25 cellular contexts compared by ENCODE assay signal in the genomic region with DNA sequence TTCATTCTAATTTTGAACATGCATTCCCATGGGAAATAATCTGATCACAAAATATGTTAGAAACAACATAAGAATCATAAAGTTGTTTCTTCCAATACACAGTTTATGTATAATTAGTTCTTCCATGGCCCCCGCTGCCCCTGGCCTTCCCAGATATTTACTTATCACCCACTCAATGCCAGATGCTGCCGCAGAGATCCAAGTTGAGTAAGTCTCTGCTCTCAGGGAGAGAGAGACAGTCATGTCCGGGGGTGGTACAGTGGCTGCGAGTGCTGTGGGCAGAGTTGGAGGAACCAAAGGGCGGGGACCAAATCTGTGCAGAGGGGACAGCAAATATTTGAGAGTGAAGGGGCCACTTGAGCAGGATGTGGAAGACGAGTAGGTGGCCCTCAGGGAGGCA. TPM values are rescaled to one million over a fixed set of nuclear protein-coding genes. Genes with fewer than 3 reads are reported as not detected.
DNase-seq lines count a peak whose midpoint lies in the region; ATAC-seq, FAIRE-seq and TF ChIP-seq lines count a peak whose summit lies in the region.
"Had no signal": no experiment of that assay in that cellular context is flagged by ENCODE, and none has a peak within 500 bp of the region (broad histone marks: within the 10 kb centered on the region; RNA-seq: fewer than 3 reads in every experiment).

No MANE protein-coding gene starts in this region.

- ATAC-seq in body of pancreas: no peak
- ATAC-seq: activated CD8-positive, alpha-beta T cell treated with anti-CD3 and anti-CD28 coated beads for 36 hours had no signal

- BruUV-seq in MCF 10A (replicated peaks; lab: Mats Ljungman, UMichigan) (no TSS peak), mammary epithelial cell (replicated peaks; lab: Mats Ljungman, UMichigan) (no TSS peak)

- peaks cover 3% of the 10 kb centered on the region for H3F3A ChIP-seq in SK-N-SH (replicated peaks; ENCODE audit: insufficient read depth)

- no peak for TF ChIP-seq RAD21 in SK-N-SH (IDR thresholded peaks at IDR 0.05; ENCODE audit: low read length)

- H3K27ac ChIP-seq in mammary epithelial cell (ENCODE audit: insufficient read depth, low read depth, low read length): no peak overlapping the region
- H3K27ac ChIP-seq in astrocyte (ENCODE audit: low read depth, low read length): no peak overlapping the region
- H3K27ac ChIP-seq in SK-N-SH (ENCODE audit: low read depth in 2 of 2, low read length in 1 of 2): no peak overlapping the region
- H3K27ac ChIP-seq in body of pancreas: no peak overlapping the region
- H3K27ac ChIP-seq: dorsolateral prefrontal cortex, spleen, stomach, upper lobe of left lung had no signal

- DNase-seq in MCF 10A (ENCODE audit: unreplicated experiment): peak; percentile 22
- no peak for DNase-seq in mammary epithelial cell
- DNase-seq in astrocyte (ENCODE audit: low read depth): peak; percentile 27
- DNase-seq in myocyte (ENCODE audit: low read depth): peak; percentile 23
- no peak for DNase-seq in SK-N-SH
- no peak for DNase-seq in NCI-H524 treated with DMSO at 0.1 percent for 48 hours (lab: John Stamatoyannopoulos, UW)
- no peak for DNase-seq in cerebellar cortex (ENCODE audit: low spot score)
- no peak for DNase-seq in body of pancreas
- DNase-seq: activated B cell treated with CpG ODN at 0.5 μM for 24 hours; activated CD8-positive, alpha-beta T cell treated with anti-CD3 and anti-CD28 coated beads for 36 hours; activated naive CD4-positive, alpha-beta T cell; caudate nucleus; CD4-positive, alpha-beta memory T cell; NCI-H2107; NCI-H510A treated with DMSO at 0.1 percent for 48 hours; RPMI8226; spleen; stimulated activated CD4-positive, alpha-beta T cell treated with anti-CD3 and anti-CD28 coated beads, Interleukin-4, amount 100 ng/mL, for 24 hours; stomach; upper lobe of left lung had no signal

- H2AFZ ChIP-seq in mammary epithelial cell (ENCODE audit: low read depth, low read length): no peak overlapping the region
- H2AFZ ChIP-seq in astrocyte (ENCODE audit: low read depth, low read length): peak overlapping the region; percentile 11
- H2AFZ ChIP-seq in SK-N-SH (ENCODE audit: low read depth): no peak overlapping the region

- H3K4me3 Mint-ChIP-seq in MCF 10A (ENCODE audit: unreplicated experiment) (no peak overlapping the region), astrocyte (ENCODE audit: unreplicated experiment) (no peak overlapping the region)
- H3K4me3 Mint-ChIP-seq: activated B cell treated with CpG ODN at 0.5 μM for 24 hours; activated CD8-positive, alpha-beta T cell treated with anti-CD3 and anti-CD28 coated beads for 36 hours; memory B cell had no signal

- H3K27ac Mint-ChIP-seq in MCF 10A (ENCODE audit: low read depth, unreplicated experiment): no peak overlapping the region
- H3K27ac Mint-ChIP-seq in astrocyte (ENCODE audit: unreplicated experiment): no peak overlapping the region
- H3K27ac Mint-ChIP-seq: activated B cell treated with CpG ODN at 0.5 μM for 24 hours; activated CD8-positive, alpha-beta T cell treated with anti-CD3 and anti-CD28 coated beads for 36 hours; CD4-positive, alpha-beta memory T cell; memory B cell had no signal

- intact Hi-C loops in MCF 10A (cut with micrococcal nuclease) (no loop called here), mammary epithelial cell (cut with micrococcal nuclease) (no loop called here), body of pancreas (cut with DNase I) (no loop called here)

- no peaks in the 10 kb centered on the region for H3K27me3 ChIP-seq in mammary epithelial cell (ENCODE audit: insufficient read depth, low read length)
- H3K27me3 ChIP-seq in astrocyte (ENCODE audit: insufficient read depth, low read length): peaks cover 14% of the 10 kb centered on the region
- peaks cover 14% of the 10 kb centered on the region; the same call in 1 of the 2 replicates for H3K27me3 ChIP-seq in SK-N-SH (ENCODE audit: insufficient read depth)
- H3K27me3 ChIP-seq in body of pancreas: no peaks in the 10 kb centered on the region
- H3K27me3 ChIP-seq: upper lobe of left lung had no signal

- no peaks in the 10 kb centered on the region for H3K9me2 ChIP-seq in SK-N-SH

- no peak for TF ChIP-seq EP300 in SK-N-SH (IDR thresholded peaks at IDR 0.05; ENCODE audit: borderline replicate concordance in 1 of 2, low read depth in 1 of 2, low read length in 1 of 2)

- H3K9me3 ChIP-seq in mammary epithelial cell (replicated peaks; ENCODE audit: insufficient read depth, low read length) (no peaks in the 10 kb centered on the region), astrocyte (ENCODE audit: insufficient read depth, low read depth, low read length) (no peaks in the 10 kb centered on the region), SK-N-SH (no peaks in the 10 kb centered on the region), body of pancreas (no peaks in the 10 kb centered on the region)
- H3K9me3 ChIP-seq: spleen, upper lobe of left lung had no signal

- H3K4me3 ChIP-seq in mammary epithelial cell (replicated peaks in 1 of 3; ENCODE audit: insufficient read depth in 1 of 3, low read depth in 2 of 3, low read length in 3 of 3) (no peak overlapping the region), astrocyte (ENCODE audit: insufficient read depth, low read depth, low read length) (no peak overlapping the region), SK-N-SH (ENCODE audit: low read depth in 2 of 2, low read length in 1 of 2) (no peak overlapping the region), body of pancreas (no peak overlapping the region)
- H3K4me3 ChIP-seq: dorsolateral prefrontal cortex, spleen, stomach, upper lobe of left lung had no signal

- H3K9ac ChIP-seq in mammary epithelial cell (ENCODE audit: insufficient read depth, low read length) (no peak overlapping the region), astrocyte (ENCODE audit: low read length) (no peak overlapping the region), SK-N-SH (no peak overlapping the region)

- H3K36me3 Mint-ChIP-seq in MCF 10A (ENCODE audit: insufficient read depth, unreplicated experiment): no peaks in the 10 kb centered on the region
- no peaks in the 10 kb centered on the region for H3K36me3 Mint-ChIP-seq in astrocyte (ENCODE audit: low read depth, unreplicated experiment)
- H3K36me3 Mint-ChIP-seq: CD4-positive, alpha-beta memory T cell had no signal

- no peaks in the 10 kb centered on the region for H4K20me1 ChIP-seq in mammary epithelial cell (ENCODE audit: insufficient read depth, low read length)
- H4K20me1 ChIP-seq in astrocyte (ENCODE audit: insufficient read depth, low read length): no peaks in the 10 kb centered on the region
- H4K20me1 ChIP-seq in SK-N-SH (ENCODE audit: insufficient read depth): no peaks in the 10 kb centered on the region

- dilution Hi-C loops in mammary epithelial cell (cut with HindIII; ENCODE audit: low sequenced_read_pairs): no loop called here

- H3K36me3 ChIP-seq in mammary epithelial cell (ENCODE audit: insufficient read depth, low read length): no peaks in the 10 kb centered on the region
- no peaks in the 10 kb centered on the region for H3K36me3 ChIP-seq in astrocyte (ENCODE audit: insufficient read depth, low read length)
- no peaks in the 10 kb centered on the region for H3K36me3 ChIP-seq in SK-N-SH (replicated peaks in 1 of 2; ENCODE audit: control insufficient read depth in 1 of 2, insufficient read depth in 2 of 2, low read length in 1 of 2)
- no peaks in the 10 kb centered on the region for H3K36me3 ChIP-seq in body of pancreas (replicated peaks in 1 of 2; ENCODE audit: insufficient read depth in 1 of 2, low read depth in 2 of 2)
- H3K36me3 ChIP-seq: spleen, stomach, upper lobe of left lung had no signal

- TF ChIP-seq POLR2A in body of pancreas (IDR thresholded peaks at IDR 0.05): no peak

- peaks cover 49% of the 10 kb centered on the region for H3K27me3 Mint-ChIP-seq in MCF 10A (ENCODE audit: insufficient read depth, unreplicated experiment)
- peaks cover 20% of the 10 kb centered on the region for H3K27me3 Mint-ChIP-seq in astrocyte (ENCODE audit: low read depth, unreplicated experiment)

- peaks cover 8% of the 10 kb centered on the region for H3K4me1 ChIP-seq in mammary epithelial cell (ENCODE audit: insufficient read depth, low read length)
- H3K4me1 ChIP-seq in astrocyte (ENCODE audit: insufficient read depth, low read length): peaks cover 9% of the 10 kb centered on the region
- H3K4me1 ChIP-seq in SK-N-SH (ENCODE audit: control insufficient read depth in 1 of 2, insufficient read depth in 2 of 2, low read depth in 1 of 2, low read length in 1 of 2): peaks cover 5 to 7% of the 10 kb centered on the region in 2 experiments; a peak in 1 of 4 replicates
- peaks cover 7% of the 10 kb centered on the region for H3K4me1 ChIP-seq in body of pancreas

- no peaks in the 10 kb centered on the region for H3K9me3 Mint-ChIP-seq in MCF 10A (ENCODE audit: unreplicated experiment)
- H3K9me3 Mint-ChIP-seq in astrocyte (ENCODE audit: unreplicated experiment): no peaks in the 10 kb centered on the region
- H3K9me3 Mint-ChIP-seq: activated B cell treated with CpG ODN at 0.5 μM for 24 hours; activated CD8-positive, alpha-beta T cell treated with anti-CD3 and anti-CD28 coated beads for 36 hours; memory B cell had no signal

- H3K4me2 ChIP-seq in mammary epithelial cell (ENCODE audit: insufficient read depth, low read depth, low read length): no peak overlapping the region
- H3K4me2 ChIP-seq in astrocyte (ENCODE audit: low read length): no peak overlapping the region
- no peak overlapping the region for H3K4me2 ChIP-seq in SK-N-SH

- FAIRE-seq in astrocyte (lab: Jason Lieb, UNC): no peak
- FAIRE-seq: GM18507 had no signal

- CTCF ChIA-PET in MCF 10A (lab: Yijun Ruan, JAX): no interaction called here
- CTCF ChIA-PET in mammary epithelial cell (lab: Charles Lee; ENCODE audit: low non-redundant PET): no interaction called here
- CTCF ChIA-PET in SK-N-SH (lab: Yijun Ruan, JAX): interaction anchor here (0.8 to 7.7 kb wide), 3 partner anchors 12 to 84 kb away, joined by 3 to 71 read pairs (median 4); no protein-coding TSS in a partner anchor

- TF ChIP-seq CTCF in MCF 10A (IDR thresholded peaks at IDR 0.05; ENCODE audit: unreplicated experiment) (no peak), mammary epithelial cell (conservative IDR thresholded peaks at IDR 0.05 in 1 of 2, IDR thresholded peaks at IDR 0.05 in 1 of 2; ENCODE audit: extremely low read depth in 1 of 2, insufficient read depth in 1 of 2, low read depth in 1 of 2, low read length in 2 of 2) (no peak), astrocyte (IDR thresholded peaks at IDR 0.05; ENCODE audit: insufficient read depth, low read depth, low read length) (no peak), SK-N-SH (IDR thresholded peaks at IDR 0.05) (no peak), body of pancreas (IDR thresholded peaks at IDR 0.05) (no peak)

- H3K4me1 Mint-ChIP-seq in MCF 10A (ENCODE audit: insufficient read depth, unreplicated experiment) (no peaks in the 10 kb centered on the region), astrocyte (ENCODE audit: low read depth, unreplicated experiment) (peaks cover 8% of the 10 kb centered on the region)
- H3K4me1 Mint-ChIP-seq: activated B cell treated with CpG ODN at 0.5 μM for 24 hours; CD4-positive, alpha-beta memory T cell had no signal

- in situ Hi-C loops in mammary epithelial cell (cut with MboI; ENCODE audit: low sequenced_read_pairs in 2 of 2): no loop called here

- POLR2A ChIA-PET in MCF 10A (lab: Yijun Ruan, JAX): interaction anchor here (1.4 kb wide), 1 partner anchor 19 kb away, joined by 3 read pairs; no protein-coding TSS in a partner anchor
- POLR2A ChIA-PET in SK-N-SH (lab: Yijun Ruan, JAX): no interaction called here

- H3K79me2 ChIP-seq in mammary epithelial cell (ENCODE audit: insufficient read depth, low read length) (no peaks in the 10 kb centered on the region), astrocyte (ENCODE audit: insufficient read depth, low read length) (no peaks in the 10 kb centered on the region), SK-N-SH (ENCODE audit: insufficient read depth) (no peaks in the 10 kb centered on the region)

- 77% methylated on average over 4 of the region's 6 CpGs for WGBS in mammary epithelial cell (ENCODE audit: low coverage, missing lambda C conversion rate)
- 58% methylated on average over 6 of the region's 6 CpGs for WGBS in SK-N-SH (ENCODE audit: low lambda C conversion rate)
- WGBS in body of pancreas, 2 donors: 68 to 80% methylated on average over 6 of the region's 6 CpGs

RNA-seq across cellular contexts. Expression of a gene that starts 37.1 kb away (rescaled TPM):
- total RNA-seq in MCF 10A (2022): not detected in 2 replicates
- not detected for total RNA-seq in mammary epithelial cell
- not detected for polyA plus RNA-seq in mammary epithelial cell
- polyA minus RNA-seq in mammary epithelial cell: not detected
- total RNA-seq in astrocyte: 6.8 and 7.1 TPM in 2 replicates
- total RNA-seq in myocyte: 0.19 TPM in 1 of 2 replicates, not detected in the other
- polyA plus RNA-seq in myocyte (2012): 0.33 TPM
- 0.05 and 0.06 TPM in 2 replicates for polyA plus RNA-seq in SK-N-SH (2012; rRNA removed)
- polyA plus RNA-seq in SK-N-SH (2012; cell fraction: cytosol; rRNA removed): 0.04 and 0.05 TPM in 2 replicates
- polyA plus RNA-seq in SK-N-SH (2012; cell fraction: nucleus; rRNA removed): 0.13 and 0.47 TPM in 2 replicates
- 1 to 10 TPM in 1 of 2 donors, under 1 TPM in 1; 0.78 to 2.0 TPM for total RNA-seq in body of pancreas
- total RNA-seq: A172; activated B cell treated with CpG ODN at 0.5 μM for 24 hours; activated CD8-positive, alpha-beta T cell treated with anti-CD3 and anti-CD28 coated beads for 36 hours; CD4-positive, alpha-beta memory T cell; epithelial cell of proximal tubule had no signal
- polyA plus RNA-seq: CD4-positive, alpha-beta memory T cell had no signal

Comparison
In these comparisons a context has a peak if more than half of its experiments do, and no peak if none do; other contexts are left out.
1. DNase-seq: peak in MCF 10A (single experiment), astrocyte (single experiment) and myocyte (single experiment); none in mammary epithelial cell (single experiment), SK-N-SH (single experiment), NCI-H524 treated with DMSO at 0.1 percent for 48 hours (single experiment), cerebellar cortex (single experiment) and body of pancreas (0 of 4).